ENCODE assay signal across 12 cellular contexts in the genomic region with DNA sequence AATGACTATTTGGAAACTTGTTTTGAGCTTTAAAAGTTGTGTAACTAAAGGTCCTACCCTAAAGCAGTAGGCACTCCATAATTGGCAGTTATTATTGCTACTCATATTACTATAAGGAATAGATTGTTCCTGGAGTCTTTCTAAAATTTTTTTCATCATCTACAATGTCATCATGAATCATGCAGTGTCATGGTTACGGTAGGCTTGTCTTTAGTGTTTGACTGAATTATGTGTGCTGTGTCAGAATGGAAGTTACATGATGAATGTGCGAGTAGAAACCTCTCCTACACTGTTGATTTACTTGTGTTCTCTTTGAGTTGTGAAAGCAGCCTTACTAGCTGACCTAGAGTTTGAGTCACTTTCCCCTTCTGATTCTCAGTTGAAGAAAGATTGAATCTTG.
DNase-seq lines count a peak whose midpoint lies in the region; ATAC-seq, FAIRE-seq and TF ChIP-seq lines count a peak whose summit lies in the region.
"Had no signal": no experiment of that assay in that cellular context is flagged by ENCODE, and none has a peak within 500 bp of the region (broad histone marks: within the 10 kb centered on the region; RNA-seq: fewer than 3 reads in every experiment).

No MANE protein-coding gene starts in this region.

- peaks cover 4% of the 10 kb centered on the region for H3K36me3 Mint-ChIP-seq in astrocyte (ENCODE audit: low read depth, unreplicated experiment)
- H3K36me3 Mint-ChIP-seq: T-cell had no signal

- H3K18ac ChIP-seq in neuronal stem cell (ENCODE audit: low read length), result no peak overlapping the region

- 85% methylated on average over 2 of the region's 2 CpGs for WGBS in smooth muscle cell (ENCODE audit: low lambda C conversion rate)
- WGBS in neuronal stem cell (ENCODE audit: extremely low coverage in 2 of 2, insufficient read length in 2 of 2, insufficient replicate concordance in 1 of 2), 2 donors, result no CpG with 5 or more reads among the region's 2 CpGs

- no peaks in the 10 kb centered on the region for H3K79me1 ChIP-seq in neuronal stem cell (ENCODE audit: low read depth, low read length)

- H4K91ac ChIP-seq in neuronal stem cell (ENCODE audit: low read depth, low read length, poor library complexity), result no peak overlapping the region

- TF ChIP-seq CTCF in astrocyte (IDR thresholded peaks at IDR 0.05; ENCODE audit: insufficient read depth, low read depth, low read length), result no peak
- no peak for TF ChIP-seq CTCF in smooth muscle cell (IDR thresholded peaks at IDR 0.05; ENCODE audit: borderline replicate concordance, insufficient read depth, poor library complexity, severe bottlenecking)
- no peak for TF ChIP-seq CTCF in mucosa of descending colon (IDR thresholded peaks at IDR 0.05)
- TF ChIP-seq CTCF in coronary artery (IDR thresholded peaks at IDR 0.05), result no peak

- H3K4me3 ChIP-seq in astrocyte (ENCODE audit: insufficient read depth, low read depth, low read length), result no peak overlapping the region
- H3K4me3 ChIP-seq in smooth muscle cell, result no peak overlapping the region
- no peak overlapping the region for H3K4me3 ChIP-seq in mucosa of descending colon
- no peak overlapping the region for H3K4me3 ChIP-seq in coronary artery
- no peak overlapping the region for H3K4me3 ChIP-seq in neuronal stem cell (ENCODE audit: low read length in 2 of 2)
- H3K4me3 ChIP-seq: tibial artery had no signal

- H3K4me1 ChIP-seq in astrocyte (ENCODE audit: insufficient read depth, low read length), result no peaks in the 10 kb centered on the region
- H3K4me1 ChIP-seq in smooth muscle cell (ENCODE audit: low read depth), result no peaks in the 10 kb centered on the region
- H3K4me1 ChIP-seq in mucosa of descending colon (ENCODE audit: low read depth), result no peaks in the 10 kb centered on the region
- H3K4me1 ChIP-seq in neuronal stem cell (ENCODE audit: control insufficient read depth in 2 of 2, insufficient read depth in 1 of 2, low read depth in 1 of 2, low read length in 2 of 2), result no peaks in the 10 kb centered on the region
- H3K4me1 ChIP-seq: tibial artery had no signal

- H2BK5ac ChIP-seq in neuronal stem cell (ENCODE audit: low read length), result no peak overlapping the region

- no peak overlapping the region for H4K8ac ChIP-seq in neuronal stem cell (ENCODE audit: low read depth, low read length)

- FAIRE-seq in astrocyte (lab: Jason Lieb, UNC), result no peak

- peak; percentile 54 for ATAC-seq in GM21390 (IDR thresholded peaks at IDR 0.05; ENCODE audit: unreplicated experiment)
- ATAC-seq in HG03342 (IDR thresholded peaks at IDR 0.05; ENCODE audit: unreplicated experiment), result peak; percentile 49
- ATAC-seq in mucosa of descending colon, result no peak
- ATAC-seq: T-cell had no signal

- peaks cover 9% of the 10 kb centered on the region for H3K9me3 Mint-ChIP-seq in astrocyte (ENCODE audit: unreplicated experiment)

- no peaks in the 10 kb centered on the region for H4K20me1 ChIP-seq in astrocyte (ENCODE audit: insufficient read depth, low read length)
- no peaks in the 10 kb centered on the region for H4K20me1 ChIP-seq in smooth muscle cell (ENCODE audit: low read depth)

- intact Hi-C loops in mucosa of descending colon (cut with DNase I, micrococcal nuclease), result no loop called here

- no peaks in the 10 kb centered on the region for H3K27me3 ChIP-seq in astrocyte (ENCODE audit: insufficient read depth, low read length)
- H3K27me3 ChIP-seq in smooth muscle cell (ENCODE audit: low read depth), result no peaks in the 10 kb centered on the region
- no peaks in the 10 kb centered on the region for H3K27me3 ChIP-seq in neuronal stem cell (ENCODE audit: control insufficient read depth in 3 of 3, insufficient read depth in 3 of 3, low read depth in 1 of 3, low read length in 3 of 3)
- H3K27me3 ChIP-seq: tibial artery had no signal

- peak; percentile 13 for DNase-seq in astrocyte (ENCODE audit: low read depth)
- DNase-seq in smooth muscle cell (lab: John Stamatoyannopoulos, UW; ENCODE audit: unreplicated experiment), result no peak
- no peak for DNase-seq in mucosa of descending colon
- DNase-seq in coronary artery (ENCODE audit: low spot score), result no peak
- no peak for DNase-seq in neuronal stem cell (ENCODE audit: low spot score)
- DNase-seq: activated CD4-positive, alpha-beta T cell treated with anti-CD3 and anti-CD28 coated beads for 4 hours; activated effector memory CD4-positive, alpha-beta T cell treated with anti-CD3 and anti-CD28 coated beads, Interleukin-2, amount 50 U/mL, for 16 hours; H9; T-cell; tibial artery had no signal

- H3F3A ChIP-seq in smooth muscle cell (ENCODE audit: low read depth), result no peaks in the 10 kb centered on the region

- H3K23ac ChIP-seq in neuronal stem cell (ENCODE audit: low read depth, low read length, poor library complexity), result no peak overlapping the region

- H3K9ac ChIP-seq in astrocyte (ENCODE audit: low read length) (no peak overlapping the region), smooth muscle cell (ENCODE audit: low read depth) (no peak overlapping the region), neuronal stem cell (ENCODE audit: low read depth, low read length, poor library complexity) (no peak overlapping the region)

- H3K4me1 Mint-ChIP-seq in astrocyte (ENCODE audit: low read depth, unreplicated experiment), result peaks cover 2% of the 10 kb centered on the region
- H3K4me1 Mint-ChIP-seq: T-cell had no signal

- H2AK5ac ChIP-seq in neuronal stem cell (ENCODE audit: low read depth, low read length), result no peak overlapping the region

- no peaks in the 10 kb centered on the region for H3K27me3 Mint-ChIP-seq in astrocyte (ENCODE audit: low read depth, unreplicated experiment)
- H3K27me3 Mint-ChIP-seq: T-cell had no signal

- H3K4ac ChIP-seq in neuronal stem cell (ENCODE audit: low read length), result no peak overlapping the region

- H3K27ac ChIP-seq in astrocyte (ENCODE audit: low read depth, low read length), result no peak overlapping the region
- H3K27ac ChIP-seq in smooth muscle cell (ENCODE audit: low read depth), result peak overlapping the region; percentile 42
- H3K27ac ChIP-seq in coronary artery, result no peak overlapping the region
- no peak overlapping the region for H3K27ac ChIP-seq in neuronal stem cell (replicated peaks; ENCODE audit: low read length)
- H3K27ac ChIP-seq: tibial artery had no signal

- H2BK15ac ChIP-seq in neuronal stem cell (ENCODE audit: low read length), result no peak overlapping the region

- H3K9me3 ChIP-seq in astrocyte (ENCODE audit: insufficient read depth, low read depth, low read length), result no peaks in the 10 kb centered on the region
- H3K9me3 ChIP-seq in smooth muscle cell (replicated peaks; ENCODE audit: low read depth), result peaks cover 5% of the 10 kb centered on the region
- no peaks in the 10 kb centered on the region for H3K9me3 ChIP-seq in mucosa of descending colon
- no peaks in the 10 kb centered on the region for H3K9me3 ChIP-seq in neuronal stem cell (replicated peaks in 1 of 2; ENCODE audit: control insufficient read depth in 2 of 2, insufficient read depth in 1 of 2, low read depth in 1 of 2, low read length in 2 of 2)

- H3K14ac ChIP-seq in neuronal stem cell (ENCODE audit: low read length), result no peak overlapping the region

- H2AFZ ChIP-seq in astrocyte (ENCODE audit: low read depth, low read length) (no peak overlapping the region), smooth muscle cell (ENCODE audit: low read depth) (no peak overlapping the region), neuronal stem cell (ENCODE audit: low read length) (no peak overlapping the region)

- H3K36me3 ChIP-seq in astrocyte (ENCODE audit: insufficient read depth, low read length), result no peaks in the 10 kb centered on the region
- no peaks in the 10 kb centered on the region for H3K36me3 ChIP-seq in smooth muscle cell (ENCODE audit: low read depth)
- no peaks in the 10 kb centered on the region for H3K36me3 ChIP-seq in mucosa of descending colon (ENCODE audit: low read depth)
- no peaks in the 10 kb centered on the region for H3K36me3 ChIP-seq in neuronal stem cell (replicated peaks in 1 of 2; ENCODE audit: control insufficient read depth in 2 of 2, insufficient read depth in 2 of 2, low read length in 2 of 2)
- H3K36me3 ChIP-seq: tibial artery had no signal

- no peaks in the 10 kb centered on the region for H3K79me2 ChIP-seq in astrocyte (ENCODE audit: insufficient read depth, low read length)
- H3K79me2 ChIP-seq in smooth muscle cell (ENCODE audit: low read depth), result no peaks in the 10 kb centered on the region

- H3K4me2 ChIP-seq in astrocyte (ENCODE audit: low read length) (no peak overlapping the region), smooth muscle cell (no peak overlapping the region), neuronal stem cell (ENCODE audit: insufficient read depth, low read length, poor library complexity, severe bottlenecking) (no peak overlapping the region)

- no peak overlapping the region for H2BK120ac ChIP-seq in neuronal stem cell (ENCODE audit: low read depth, low read length)

- H2BK12ac ChIP-seq in neuronal stem cell (ENCODE audit: low read length), result no peak overlapping the region

- H3K4me3 Mint-ChIP-seq in astrocyte (ENCODE audit: unreplicated experiment), result no peak overlapping the region
- H3K4me3 Mint-ChIP-seq: H9, T-cell had no signal

- no peak overlapping the region for H3K27ac Mint-ChIP-seq in astrocyte (ENCODE audit: unreplicated experiment)
- H3K27ac Mint-ChIP-seq: T-cell had no signal
